ENCODE assay signal across 17 cellular contexts in genomic region chr22:41578114-41578513, GRCh38. TPM values are rescaled to one million over a fixed set of nuclear protein-coding genes. Genes with fewer than 3 reads are reported as not detected.
DNase-seq lines count a peak whose midpoint lies in the region; ATAC-seq and TF ChIP-seq lines count a peak whose summit lies in the region.
"Had no signal": no experiment of that assay in that cellular context is flagged by ENCODE, and none has a peak within 500 bp of the region (broad histone marks: within the 10 kb centered on the region; RNA-seq: fewer than 3 reads in every experiment).

No MANE protein-coding gene starts in this region.

- DNase-seq in left ventricle myocardium inferior (no peak), right cardiac atrium (no peak), adrenal gland (peak in 3 of 7 donors; percentile 40 to 57 (median 46)), Karpas-422 (no peak)
- no peak for DNase-seq in stimulated activated effector memory CD8-positive, alpha-beta T cell treated with anti-CD3 and anti-CD28 coated beads, Interleukin-12 subunit alpha, Interleukin-12 subunit beta, amount 100 ng/mL, for 72 hours (ENCODE audit: low spot score in 2 of 2)
- DNase-seq: CD8-positive, alpha-beta memory T cell; MV-4-11; NCI-H1105 treated with DMSO at 0.1 percent for 48 hours; NCI-H2029 treated with DMSO at 0.1 percent for 48 hours; NCI-H226; NCI-H510A treated with DMSO at 0.1 percent for 48 hours; NCI-H774; NK-92 treated with Interleukin-12 subunit alpha and Interleukin-12 subunit beta, amount 100 ng/mL, for 24 hours; SJCRH30 had no signal

- H3K79me2 ChIP-seq in Karpas-422 (ENCODE audit: low read length), result no peaks in the 10 kb centered on the region

- WGBS in right cardiac atrium, result 83% methylated on average over 8 of the region's 8 CpGs
- 72 to 87% (median 82%) methylated on average over 8 of the region's 8 CpGs for WGBS in adrenal gland, 4 donors

- no peak overlapping the region for H3K4me3 ChIP-seq in left ventricle myocardium inferior
- H3K4me3 ChIP-seq in right cardiac atrium (ENCODE audit: low read length), result no peak overlapping the region
- H3K4me3 ChIP-seq in adrenal gland, result no peak overlapping the region
- no peak overlapping the region for H3K4me3 ChIP-seq in Karpas-422 (ENCODE audit: low read length)
- H3K4me3 ChIP-seq: SJCRH30 had no signal

- H3K27ac ChIP-seq in left ventricle myocardium inferior (replicated peaks) (peak overlapping the region; percentile 67), right cardiac atrium (ENCODE audit: low read length) (no peak overlapping the region), adrenal gland (peak overlapping the region; percentile 17 to 94 (median 85)), Karpas-422 (ENCODE audit: low read length) (no peak overlapping the region)
- H3K27ac ChIP-seq: C4-2B, SJCRH30 had no signal

- no peak overlapping the region for H2AFZ ChIP-seq in Karpas-422 (ENCODE audit: low read length)

- TF ChIP-seq POLR2A in adrenal gland (IDR thresholded peaks at IDR 0.05), result no peak

- H3K27me3 ChIP-seq in left ventricle myocardium inferior (ENCODE audit: low read depth) (no peaks in the 10 kb centered on the region), right cardiac atrium (ENCODE audit: control insufficient read depth, insufficient read depth) (no peaks in the 10 kb centered on the region), adrenal gland (no peaks in the 10 kb centered on the region), Karpas-422 (ENCODE audit: low read length) (no peaks in the 10 kb centered on the region)
- H3K27me3 ChIP-seq: SJCRH30 had no signal

- H3K4me3 Mint-ChIP-seq in stimulated activated effector memory CD8-positive, alpha-beta T cell treated with anti-CD3 and anti-CD28 coated beads, Interleukin-12 subunit alpha, Interleukin-12 subunit beta, amount 100 ng/mL, for 72 hours, result no peak overlapping the region
- H3K4me3 Mint-ChIP-seq: CD8-positive, alpha-beta memory T cell; IgD-negative memory B cell had no signal

- H3K36me3 ChIP-seq in left ventricle myocardium inferior, result peaks cover 4% of the 10 kb centered on the region
- H3K36me3 ChIP-seq in adrenal gland (replicated peaks in 1 of 2), result peaks cover 0 to 27% of the 10 kb centered on the region in 2 donors
- no peaks in the 10 kb centered on the region; the same call in 1 of the 2 replicates for H3K36me3 ChIP-seq in Karpas-422 (ENCODE audit: insufficient read depth, low read length)
- H3K36me3 ChIP-seq: SJCRH30 had no signal

- H3K4me2 ChIP-seq in Karpas-422 (ENCODE audit: low read depth, low read length, poor library complexity, severe bottlenecking), result no peak overlapping the region

- intact Hi-C loops in left ventricle myocardium inferior (cut with micrococcal nuclease), result no loop called here
- intact Hi-C loops in right cardiac atrium (cut with DNase I), result no loop called here
- intact Hi-C loops in adrenal gland (cut with DNase I), result no loop called here

- H3K36me3 Mint-ChIP-seq in stimulated activated effector memory CD8-positive, alpha-beta T cell treated with anti-CD3 and anti-CD28 coated beads, Interleukin-12 subunit alpha, Interleukin-12 subunit beta, amount 100 ng/mL, for 72 hours, result peaks cover 28% of the 10 kb centered on the region
- H3K36me3 Mint-ChIP-seq: IgD-negative memory B cell had no signal

- H3K27ac Mint-ChIP-seq in stimulated activated effector memory CD8-positive, alpha-beta T cell treated with anti-CD3 and anti-CD28 coated beads, Interleukin-12 subunit alpha, Interleukin-12 subunit beta, amount 100 ng/mL, for 72 hours, result no peak overlapping the region
- H3K27ac Mint-ChIP-seq: IgD-negative memory B cell had no signal

- no peak for ATAC-seq in right cardiac atrium
- ATAC-seq in stimulated activated effector memory CD8-positive, alpha-beta T cell treated with anti-CD3 and anti-CD28 coated beads, Interleukin-12 subunit alpha, Interleukin-12 subunit beta, amount 100 ng/mL, for 72 hours, result no peak
- ATAC-seq: HCT116 had no signal

- no peaks in the 10 kb centered on the region for H3K9me3 Mint-ChIP-seq in stimulated activated effector memory CD8-positive, alpha-beta T cell treated with anti-CD3 and anti-CD28 coated beads, Interleukin-12 subunit alpha, Interleukin-12 subunit beta, amount 100 ng/mL, for 72 hours
- H3K9me3 Mint-ChIP-seq: CD8-positive, alpha-beta memory T cell; IgD-negative memory B cell had no signal

- H3K9me3 ChIP-seq in left ventricle myocardium inferior (replicated peaks) (no peaks in the 10 kb centered on the region), right cardiac atrium (ENCODE audit: control insufficient read depth, low read length) (no peaks in the 10 kb centered on the region), adrenal gland (replicated peaks in 1 of 3) (no peaks in the 10 kb centered on the region), Karpas-422 (ENCODE audit: low read length) (no peaks in the 10 kb centered on the region)
- H3K9me3 ChIP-seq: SJCRH30 had no signal

- H4K20me1 ChIP-seq in Karpas-422 (ENCODE audit: insufficient read depth, low read depth, low read length), result no peaks in the 10 kb centered on the region

- no peaks in the 10 kb centered on the region for H3K4me1 Mint-ChIP-seq in stimulated activated effector memory CD8-positive, alpha-beta T cell treated with anti-CD3 and anti-CD28 coated beads, Interleukin-12 subunit alpha, Interleukin-12 subunit beta, amount 100 ng/mL, for 72 hours
- H3K4me1 Mint-ChIP-seq: CD8-positive, alpha-beta memory T cell had no signal

- H3K9ac ChIP-seq in Karpas-422 (ENCODE audit: low read length), result no peak overlapping the region

- no peaks in the 10 kb centered on the region for H3K9me2 ChIP-seq in Karpas-422 (replicated peaks; ENCODE audit: insufficient read depth, low read length)

- H3K4me1 ChIP-seq in left ventricle myocardium inferior, result peaks cover 76% of the 10 kb centered on the region
- peaks cover 5% of the 10 kb centered on the region for H3K4me1 ChIP-seq in right cardiac atrium (ENCODE audit: control insufficient read depth, insufficient read depth, low read length)
- H3K4me1 ChIP-seq in adrenal gland (replicated peaks in 1 of 2), result peaks cover 32 to 46% of the 10 kb centered on the region in 2 donors
- H3K4me1 ChIP-seq in Karpas-422 (ENCODE audit: low read length), result no peaks in the 10 kb centered on the region
- H3K4me1 ChIP-seq: SJCRH30 had no signal

- TF ChIP-seq CTCF in left ventricle myocardium inferior (IDR thresholded peaks at IDR 0.05; ENCODE audit: borderline replicate concordance), result no peak
- no peak for TF ChIP-seq CTCF in adrenal gland (IDR thresholded peaks at IDR 0.05)

RNA-seq across cellular contexts. Expression of gene PMM1, which starts 11.5 kb away (rescaled TPM):
- total RNA-seq in left ventricle myocardium inferior (18.4 TPM), right cardiac atrium (10 to 100 TPM; 12.6 to 21.4 (median 18.3) TPM), adrenal gland (100 to 1,000 TPM in 1 of 8 donors, 10 to 100 TPM in 7; 49.5 to 105 (median 74.0) TPM)
- polyA plus RNA-seq in right cardiac atrium (19.1 TPM), adrenal gland (10 to 100 TPM; 37.8 to 53.0 (median 43.0) TPM)
- total RNA-seq in Karpas-422 (2014; rRNA removed; shearing (Covaris generic); ENCODE audit: low replicate concordance), result 10.0 and 15.2 TPM in 2 replicates

RNA-seq across cellular contexts. Expression of gene CSDC2, which starts 17.3 kb away (rescaled TPM):
- total RNA-seq in left ventricle myocardium inferior (301 TPM), right cardiac atrium (100 to 1,000 TPM; 274 to 342 (median 287) TPM), adrenal gland (100 to 1,000 TPM in 7 of 8 donors, 10 to 100 TPM in 1; 81.5 to 281 (median 183) TPM)
- polyA plus RNA-seq in right cardiac atrium (309 TPM), adrenal gland (100 to 1,000 TPM in 2 of 3 donors, 1 to 10 TPM in 1; 7.5 to 368 (median 212) TPM)
- not detected in 2 replicates for total RNA-seq in Karpas-422 (2014; rRNA removed; shearing (Covaris generic); ENCODE audit: low replicate concordance)
- total RNA-seq: CD8-positive, alpha-beta memory T cell had no signal
- polyA plus RNA-seq: CD8-positive, alpha-beta memory T cell; IgD-negative memory B cell had no signal

RNA-seq across cellular contexts. Expression of gene POLR3H, which starts 33.8 kb away (rescaled TPM):
- total RNA-seq in left ventricle myocardium inferior, result 15.8 TPM
- 10 to 100 TPM; 21.0 to 26.7 (median 25.3) TPM for total RNA-seq in right cardiac atrium
- polyA plus RNA-seq in right cardiac atrium, result 24.6 TPM
- total RNA-seq in adrenal gland, result 10 to 100 TPM; 18.7 to 92.6 (median 41.8) TPM
- 10 to 100 TPM; 45.1 to 61.5 (median 53.6) TPM for polyA plus RNA-seq in adrenal gland
- total RNA-seq in Karpas-422 (2014; rRNA removed; shearing (Covaris generic); ENCODE audit: low replicate concordance), result 13.2 and 17.1 TPM in 2 replicates

RNA-seq across cellular contexts. Expression of gene DESI1, which starts 42.7 kb away (rescaled TPM):
- total RNA-seq in left ventricle myocardium inferior (46.2 TPM), right cardiac atrium (10 to 100 TPM; 56.5 to 90.7 (median 74.8) TPM), adrenal gland (10 to 100 TPM; 11.4 to 64.7 (median 29.1) TPM)
- polyA plus RNA-seq in right cardiac atrium (86.4 TPM), adrenal gland (10 to 100 TPM; 47.5 to 82.8 (median 58.7) TPM)
- 27.9 and 76.0 TPM in 2 replicates for total RNA-seq in Karpas-422 (2014; rRNA removed; shearing (Covaris generic); ENCODE audit: low replicate concordance)

RNA-seq across cellular contexts. Expression of gene XRCC6, which starts 43.0 kb away (rescaled TPM):
- total RNA-seq in left ventricle myocardium inferior (155 TPM), right cardiac atrium (100 to 1,000 TPM; 160 to 183 (median 173) TPM), adrenal gland (100 to 1,000 TPM; 211 to 363 (median 240) TPM)
- polyA plus RNA-seq in right cardiac atrium (144 TPM), adrenal gland (100 to 1,000 TPM; 122 to 475 (median 216) TPM)
- total RNA-seq in Karpas-422 (2014; rRNA removed; shearing (Covaris generic); ENCODE audit: low replicate concordance), result 173 and 248 TPM in 2 replicates

Comparison
In these comparisons a context has a peak if more than half of its experiments do, and no peak if none do; other contexts are left out.
1. H3K27ac ChIP-seq: peak in left ventricle myocardium inferior (single experiment) and adrenal gland (5 of 5); none in right cardiac atrium (single experiment) and Karpas-422 (single experiment).
2. RNA of gene CSDC2, which starts 17.3 kb away (total RNA-seq): 301 TPM in left ventricle myocardium inferior (single experiment), 274 to 342 TPM in right cardiac atrium and 81.5 to 281 TPM in adrenal gland; not detected in Karpas-422; every median in the first group is over 10 times any median in the second.